ENCODE assay signal across 2 cellular contexts in genomic region chr2:181944914-181945291, GRCh38.
TF ChIP-seq lines count a peak whose summit lies in the region.

No MANE protein-coding gene starts in this region.

TF ChIP-seq in IMR-90, 13 proteins besides CTCF, POLR2A, EP300 and RAD21:
- no peak for TF ChIP-seq ELK1 (IDR thresholded peaks at IDR 0.05; ENCODE audit: borderline replicate concordance, low read depth, low read length)
- no peak for TF ChIP-seq MAZ (IDR thresholded peaks at IDR 0.05; ENCODE audit: borderline replicate concordance, low read depth, low read length)
- TF ChIP-seq BHLHE40 (IDR thresholded peaks at IDR 0.05; ENCODE audit: low read depth, low read length) = no peak
- no peak for TF ChIP-seq CEBPB (IDR thresholded peaks at IDR 0.05; ENCODE audit: low read depth, low read length)
- no peak for TF ChIP-seq RFX5 (IDR thresholded peaks at IDR 0.05; ENCODE audit: low read depth, low read length)
- no peak for TF ChIP-seq SMC3 (IDR thresholded peaks at IDR 0.05; ENCODE audit: low read depth, low read length)
- no peak for TF ChIP-seq MXI1 (IDR thresholded peaks at IDR 0.05; ENCODE audit: borderline replicate concordance, low read depth, low read length)
- TF ChIP-seq FOS (IDR thresholded peaks at IDR 0.05; ENCODE audit: low read depth, low read length) = no peak
- TF ChIP-seq CHD1 (IDR thresholded peaks at IDR 0.05; ENCODE audit: low read depth, low read length) = no peak
- no peak for TF ChIP-seq MAFK (IDR thresholded peaks at IDR 0.05; ENCODE audit: low read depth, low read length)
- no peak for TF ChIP-seq USF2 (IDR thresholded peaks at IDR 0.05; ENCODE audit: low read depth, low read length)
- no peak for TF ChIP-seq RCOR1 (IDR thresholded peaks at IDR 0.05; ENCODE audit: insufficient replicate concordance, low read length)
- TF ChIP-seq NFE2L2 (IDR thresholded peaks at IDR 0.05; ENCODE audit: low read depth, low read length) = no peak
TF ChIP-seq in IMR-90: peak in this region for 0.

TF ChIP-seq in HepG2, 621 proteins besides CTCF, POLR2A, EP300 and RAD21 (continues in another document):
- TF ChIP-seq ZBTB4 (CRISPR knock-in tag; IDR thresholded peaks at IDR 0.05; ENCODE audit: borderline replicate concordance) (no peak), ZNF337 (CRISPR knock-in tag; IDR thresholded peaks at IDR 0.05; ENCODE audit: borderline replicate concordance, low read depth) (no peak), ZBTB38 (CRISPR knock-in tag; IDR thresholded peaks at IDR 0.05) (0 out of 2 replicates have a peak, but pooled peaks have one; percentile 52), RERE (CRISPR knock-in tag; IDR thresholded peaks at IDR 0.05; ENCODE audit: low read depth) (no peak), GRHL1 (CRISPR knock-in tag; conservative IDR thresholded peaks at IDR 0.05) (no peak), FOXP4 (CRISPR knock-in tag; IDR thresholded peaks at IDR 0.05) (no peak), ZBTB33 (CRISPR knock-in tag; IDR thresholded peaks at IDR 0.05) (0 out of 2 replicates have a peak, but pooled peaks have one; percentile 25), ZNF768 (CRISPR knock-in tag; IDR thresholded peaks at IDR 0.05) (no peak), WIZ (CRISPR knock-in tag; IDR thresholded peaks at IDR 0.05) (no peak), ATF2 (CRISPR knock-in tag; IDR thresholded peaks at IDR 0.05) (no peak), PBX2 (CRISPR knock-in tag; IDR thresholded peaks at IDR 0.05) (no peak), ZNF281 (CRISPR knock-in tag; IDR thresholded peaks at IDR 0.05; ENCODE audit: borderline replicate concordance) (no peak), IKZF5 (CRISPR knock-in tag; IDR thresholded peaks at IDR 0.05) (no peak), ZNF510 (CRISPR knock-in tag; IDR thresholded peaks at IDR 0.05; ENCODE audit: low read depth) (no peak), HOXA3 (CRISPR knock-in tag; IDR thresholded peaks at IDR 0.05) (no peak), DRAP1 (CRISPR knock-in tag; IDR thresholded peaks at IDR 0.05) (no peak), ZNF792 (CRISPR knock-in tag; IDR thresholded peaks at IDR 0.05) (no peak), SP140L (CRISPR knock-in tag; IDR thresholded peaks at IDR 0.05; ENCODE audit: borderline replicate concordance) (no peak), ZMYM4 (CRISPR knock-in tag; IDR thresholded peaks at IDR 0.05) (0 out of 2 replicates have a peak, but pooled peaks have one; percentile 23), TRIM24 (CRISPR knock-in tag; IDR thresholded peaks at IDR 0.05) (no peak), ZBTB25 (CRISPR knock-in tag; IDR thresholded peaks at IDR 0.05) (no peak)
